In the genomic region with DNA sequence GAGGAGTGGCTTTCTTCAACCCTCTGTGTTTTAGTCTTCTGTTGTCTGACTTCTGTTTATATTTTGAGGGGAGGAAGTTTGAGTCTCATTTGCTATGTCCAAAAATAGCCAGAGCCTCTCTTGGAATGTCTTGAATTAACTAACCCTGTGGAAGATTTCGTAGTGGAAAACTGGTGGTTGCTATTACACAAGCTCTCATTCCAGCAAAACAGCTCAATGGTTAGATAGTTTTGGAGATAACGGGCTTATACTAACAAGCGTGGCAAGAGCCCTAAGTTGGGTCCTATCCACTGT, we compare ENCODE assay signal across 8 cellular contexts. TPM values are rescaled to one million over a fixed set of nuclear protein-coding genes. Genes with fewer than 3 reads are reported as not detected.
A peak's percentile ranks its signal among the peaks of the same experiment; 100 is the strongest.
DNase-seq lines count a peak whose midpoint lies in the region; ATAC-seq and TF ChIP-seq lines count a peak whose summit lies in the region.

No MANE protein-coding gene starts in this region.

- H3K27me3 ChIP-seq in HUES64 (ENCODE audit: insufficient read depth, low read length) (no peaks in the 10 kb centered on the region), left lung (peaks cover 0 to 57% of the 10 kb centered on the region in 2 donors)

- ATAC-seq in left lung: peak; percentile 6
- no peak for ATAC-seq in stimulated activated memory B cell treated with anti-CD40 and anti-IgM and Interleukin-4, amounts not matched to agents 10 μg/mL and 1 μg/mL and 100 μg/mL, for 72 hours

- peaks cover 10% of the 10 kb centered on the region for H3K4me1 Mint-ChIP-seq in stimulated activated memory B cell treated with anti-CD40 and anti-IgM and Interleukin-4, amounts not matched to agents 10 μg/mL and 1 μg/mL and 100 μg/mL, for 72 hours

- peak overlapping the region; percentile 88; the same call in 1 of the 2 replicates for H3K9ac ChIP-seq in HUES64 (ENCODE audit: low read depth, low read length)

- intact Hi-C loops in left lung (cut with DNase I): no loop called here

- H3K9me3 Mint-ChIP-seq in stimulated activated memory B cell treated with anti-CD40 and anti-IgM and Interleukin-4, amounts not matched to agents 10 μg/mL and 1 μg/mL and 100 μg/mL, for 72 hours: no peaks in the 10 kb centered on the region

- H3K36me3 ChIP-seq in HUES64 (ENCODE audit: insufficient read depth, low read length): peaks cover 34% of the 10 kb centered on the region
- no peaks in the 10 kb centered on the region for H3K36me3 ChIP-seq in left lung

- H3K36me3 Mint-ChIP-seq in stimulated activated memory B cell treated with anti-CD40 and anti-IgM and Interleukin-4, amounts not matched to agents 10 μg/mL and 1 μg/mL and 100 μg/mL, for 72 hours: no peaks in the 10 kb centered on the region

- WGBS in HUES64: 65% methylated on average over 3 of the region's 3 CpGs

- no peak overlapping the region for H3K27ac Mint-ChIP-seq in stimulated activated memory B cell treated with anti-CD40 and anti-IgM and Interleukin-4, amounts not matched to agents 10 μg/mL and 1 μg/mL and 100 μg/mL, for 72 hours

- H3K27ac ChIP-seq in HUES64 (ENCODE audit: low read depth, low read length) (no peak overlapping the region; the same call in 1 of the 2 replicates), coronary artery (peak overlapping the region; percentile 92 to 96), left lung (peak overlapping the region; percentile 85 to 93)

- H3K4me1 ChIP-seq in HUES64 (ENCODE audit: insufficient read depth, low read length): peaks cover 57% of the 10 kb centered on the region
- H3K4me1 ChIP-seq in left lung: peaks cover 0 to 28% of the 10 kb centered on the region in 2 donors

- H3K9me3 ChIP-seq in HUES64 (ENCODE audit: insufficient read depth, low read depth, low read length) (no peaks in the 10 kb centered on the region), left lung (no peaks in the 10 kb centered on the region)

- DNase-seq in coronary artery (ENCODE audit: low spot score) (no peak), left lung (no peak), NCI-H82 treated with DMSO at 0.1 percent for 48 hours (lab: John Stamatoyannopoulos, UW; ENCODE audit: unreplicated experiment) (no peak), Kasumi-1 (lab: John Stamatoyannopoulos, UW) (no peak), NCI-H2227 treated with DMSO at 0.1 percent for 48 hours (lab: John Stamatoyannopoulos, UW) (no peak)
- DNase-seq in stimulated activated CD4-positive, alpha-beta T cell treated with anti-CD3 and anti-CD28 coated beads, Interleukin-15, amount 100 ng/mL, for 24 hours: no peak

- peak overlapping the region; percentile 77 for H3K4me3 ChIP-seq in HUES64 (ENCODE audit: low read length)
- H3K4me3 ChIP-seq in coronary artery: peak overlapping the region; percentile 91
- H3K4me3 ChIP-seq in left lung: peak overlapping the region; percentile 47 to 56

- peaks cover 88% of the 10 kb centered on the region for H3K27me3 Mint-ChIP-seq in stimulated activated memory B cell treated with anti-CD40 and anti-IgM and Interleukin-4, amounts not matched to agents 10 μg/mL and 1 μg/mL and 100 μg/mL, for 72 hours

- TF ChIP-seq CTCF in coronary artery (IDR thresholded peaks at IDR 0.05) (no peak), left lung (IDR thresholded peaks at IDR 0.05) (no peak)

- H3K4me3 Mint-ChIP-seq in stimulated activated memory B cell treated with anti-CD40 and anti-IgM and Interleukin-4, amounts not matched to agents 10 μg/mL and 1 μg/mL and 100 μg/mL, for 72 hours: peak overlapping the region; percentile 13

RNA-seq across cellular contexts. Expression of gene CCN2, which starts 1.6 kb away (rescaled TPM):
- 58.0 TPM for polyA plus RNA-seq in HUES64 (2013, experiment 1 of 2)
- 66.7 TPM for polyA plus RNA-seq in HUES64 (2013, experiment 2 of 2)
- total RNA-seq in left lung: 100 to 1,000 TPM in 1 of 2 donors, 10 to 100 TPM in 1; 66.5 to 282 TPM
